In genomic region chr12:108560752-108561719, GRCh38 we compare ENCODE assay signal across 8 cellular contexts. TPM values are rescaled to one million over a fixed set of nuclear protein-coding genes. Genes with fewer than 3 reads are reported as not detected.
DNase-seq lines count a peak whose midpoint lies in the region; ATAC-seq and TF ChIP-seq lines count a peak whose summit lies in the region.

Gene SART3, minus strand, starts transcription at chr12:108561173. Its CDS starts 19 bp downstream, at chr12:108561154.

- H3K27ac Mint-ChIP-seq in Caco-2 (ENCODE audit: unreplicated experiment) (peak within 1 kb of the TSS; percentile 99), endothelial cell (ENCODE audit: unreplicated experiment) (peak within 1 kb of the TSS; percentile 100)

- no peaks in the 10 kb centered on the region for H3F3A ChIP-seq in OCI-LY1 (ENCODE audit: insufficient read depth, low read length)

- H3K4me3 Mint-ChIP-seq in Caco-2 (ENCODE audit: unreplicated experiment): peak within 1 kb of the TSS; percentile 96
- peak within 1 kb of the TSS; percentile 100 for H3K4me3 Mint-ChIP-seq in endothelial cell (ENCODE audit: unreplicated experiment)

- H3K27me3 ChIP-seq in Caco-2 (replicated peaks; ENCODE audit: control insufficient read depth, insufficient read depth, low read length): no peaks in the 10 kb centered on the region
- no peaks in the 10 kb centered on the region for H3K27me3 ChIP-seq in HUES6 (ENCODE audit: control insufficient read depth, insufficient read depth, low read length)
- no peaks in the 10 kb centered on the region for H3K27me3 ChIP-seq in OCI-LY1 (ENCODE audit: insufficient read depth, low read length)

- H3K4me2 ChIP-seq in OCI-LY1 (ENCODE audit: low read length): peak within 1 kb of the TSS; percentile 84

- H3K4me3 ChIP-seq in Caco-2 (ENCODE audit: low read depth, low read length) (peak within 1 kb of the TSS; percentile 92), HUES6 (ENCODE audit: low read depth, low read length) (peak within 1 kb of the TSS; percentile 97), OCI-LY1 (ENCODE audit: low read depth, low read length, poor library complexity, severe bottlenecking) (peak within 1 kb of the TSS; percentile 79), mesodermal cell (ENCODE audit: extremely low read depth, insufficient read depth, low read length, poor library complexity, severe bottlenecking) (peak within 1 kb of the TSS; percentile 98)

- peak; percentile 37 for ATAC-seq in GM21381 (IDR thresholded peaks at IDR 0.05; ENCODE audit: unreplicated experiment)

- 0% methylated on average over 39 to 43 of the region's 57 CpGs for WGBS in mesodermal cell (ENCODE audit: insufficient coverage in 2 of 2), 2 experiments

- intact Hi-C loops in Caco-2 (cut with micrococcal nuclease; ENCODE audit: unreplicated experiment): no loop called here

- POLR2A ChIA-PET in Caco-2 (lab: Charles Lee): interaction anchor here (0.6 kb wide), 3 partner anchors 548 to 1342 kb away, joined by 3 read pairs; no protein-coding TSS in a partner anchor

- H3K9me3 Mint-ChIP-seq in Caco-2 (ENCODE audit: unreplicated experiment): no peaks in the 10 kb centered on the region
- no peaks in the 10 kb centered on the region for H3K9me3 Mint-ChIP-seq in endothelial cell (ENCODE audit: unreplicated experiment)

- no peaks in the 10 kb centered on the region for H3K9me2 ChIP-seq in OCI-LY1 (ENCODE audit: low read depth, low read length)

- H3K36me3 Mint-ChIP-seq in Caco-2 (ENCODE audit: insufficient read depth, unreplicated experiment): peaks cover 30% of the 10 kb centered on the region
- peaks cover 10% of the 10 kb centered on the region for H3K36me3 Mint-ChIP-seq in endothelial cell (ENCODE audit: low read depth, unreplicated experiment)

- H3K9me3 ChIP-seq in Caco-2 (no peaks in the 10 kb centered on the region), HUES6 (ENCODE audit: control insufficient read depth, insufficient read depth, low read depth, low read length) (no peaks in the 10 kb centered on the region), OCI-LY1 (ENCODE audit: low read length) (no peaks in the 10 kb centered on the region), mesodermal cell (ENCODE audit: control insufficient read depth, low read length) (no peaks in the 10 kb centered on the region)

- H3K27me3 Mint-ChIP-seq in Caco-2 (ENCODE audit: insufficient read depth, unreplicated experiment) (no peaks in the 10 kb centered on the region), endothelial cell (ENCODE audit: unreplicated experiment) (peaks cover 19% of the 10 kb centered on the region)

- TF ChIP-seq CTCF in Caco-2 (IDR thresholded peaks at IDR 0.05; ENCODE audit: insufficient read depth in 1 of 2, low read depth in 1 of 2, low read length in 1 of 2, severe bottlenecking in 1 of 2, unreplicated experiment in 1 of 2) (no peak), OCI-LY1 (IDR thresholded peaks at IDR 0.05; ENCODE audit: low read length) (no peak), endothelial cell (IDR thresholded peaks at IDR 0.05; ENCODE audit: unreplicated experiment) (no peak)

- H3K79me2 ChIP-seq in OCI-LY1 (ENCODE audit: insufficient read depth, low read length): peaks cover 39% of the 10 kb centered on the region

- CTCF ChIA-PET in Caco-2 (lab: Charles Lee): no interaction called here

- H3K27ac ChIP-seq in HUES6 (ENCODE audit: low read depth, low read length) (peak within 1 kb of the TSS; percentile 99), OCI-LY1 (ENCODE audit: low read depth, low read length, poor library complexity, severe bottlenecking) (peak within 1 kb of the TSS; percentile 79), mesodermal cell (ENCODE audit: low read depth, low read length, severe bottlenecking) (peak within 1 kb of the TSS; percentile 99)

- H3K36me3 ChIP-seq in Caco-2 (ENCODE audit: control insufficient read depth, insufficient read depth, low read length) (peaks cover 2% of the 10 kb centered on the region; the same call in 1 of the 2 replicates), HUES6 (ENCODE audit: control insufficient read depth, insufficient read depth, low read length) (peaks cover 33% of the 10 kb centered on the region), OCI-LY1 (ENCODE audit: insufficient read depth, low read length) (peaks cover 30% of the 10 kb centered on the region; the same call in 1 of the 2 replicates), mesodermal cell (ENCODE audit: control insufficient read depth, insufficient read depth, low read length) (peaks cover 52% of the 10 kb centered on the region)

- H3K4me1 ChIP-seq in Caco-2 (0 out of 2 replicates have a peak, but pooled peaks cover 3% of the 10 kb centered on the region), HUES6 (ENCODE audit: control insufficient read depth, insufficient read depth, low read length) (peaks cover 9% of the 10 kb centered on the region; the same call in 1 of the 2 replicates), OCI-LY1 (ENCODE audit: insufficient read depth, low read length, severe bottlenecking) (peaks cover 60% of the 10 kb centered on the region), mesodermal cell (ENCODE audit: control insufficient read depth, insufficient read depth, low read length, poor library complexity, severe bottlenecking) (peaks cover 3% of the 10 kb centered on the region)

- H4K20me1 ChIP-seq in OCI-LY1 (ENCODE audit: insufficient read depth, low read length): no peaks in the 10 kb centered on the region

- no peaks in the 10 kb centered on the region for H3K4me1 Mint-ChIP-seq in Caco-2 (ENCODE audit: low read depth, unreplicated experiment)
- H3K4me1 Mint-ChIP-seq in endothelial cell (ENCODE audit: unreplicated experiment): peaks cover 34% of the 10 kb centered on the region

- no peak within 1 kb of the TSS for H2AFZ ChIP-seq in OCI-LY1 (ENCODE audit: low read length)

- H3K9ac ChIP-seq in HUES6 (ENCODE audit: low read length) (peak within 1 kb of the TSS; percentile 98), OCI-LY1 (ENCODE audit: low read length) (peak within 1 kb of the TSS; percentile 82)

- peak; percentile 82 for DNase-seq in Caco-2
- peak; percentile 78 for DNase-seq in activated CD8-positive, alpha-beta memory T cell treated with anti-CD3 and anti-CD28 coated beads, Interleukin-2, amount 50 U/mL, for 4 hours
- DNase-seq in endothelial cell (ENCODE audit: low spot score): peak; percentile 73
- peak; percentile 62 for DNase-seq in stimulated activated CD8-positive, alpha-beta memory T cell treated with anti-CD3 and anti-CD28 coated beads, Interleukin-15, amount 100 ng/mL, for 24 hours (ENCODE audit: low read depth)

- BruUV-seq in Caco-2 (replicated peaks; lab: Mats Ljungman, UMichigan): no TSS peak

RNA-seq across cellular contexts. Expression of gene SART3, which starts in this region (rescaled TPM):
- 77.3 and 79.2 TPM in 2 replicates for total RNA-seq in Caco-2 (2022)
- 67.8 TPM for total RNA-seq in endothelial cell (ENCODE audit: unreplicated experiment)
- polyA plus RNA-seq in mesodermal cell (2013, experiment 1 of 2): 44.2 TPM
- 38.5 TPM for polyA plus RNA-seq in mesodermal cell (2013, experiment 2 of 2)

Comparison
In these comparisons a context has a peak if more than half of its experiments do, and no peak if none do; other contexts are left out.
1. Peak in every context shown above with its lines: DNase-seq, ATAC-seq, H3K4me3 ChIP-seq and H3K27ac ChIP-seq.